Comparison of ENCODE assay signal across 9 cellular contexts in genomic region chr5:29351170-29351569, GRCh38.
"Had no signal": no experiment of that assay in that cellular context is flagged by ENCODE, and none has a peak within 500 bp of the region (broad histone marks: within the 10 kb centered on the region; RNA-seq: fewer than 3 reads in every experiment).

No MANE protein-coding gene starts in this region.

- DNase-seq: GM23248, GOT3, H9, HCEC 1CT, Karpas-422, KBM-7 had no signal

- H3K4me3 ChIP-seq: GM23248 had no signal

- H3K27ac ChIP-seq: GM23248, HL-60, KMS-11 had no signal

- H2AFZ ChIP-seq: GM23248 had no signal

- H3K4me1 Mint-ChIP-seq: H9 had no signal

- FAIRE-seq: H54 had no signal

- H3K9ac ChIP-seq: GM23248, KMS-11 had no signal

- H3K4me2 ChIP-seq: KMS-11 had no signal

- H3K4me3 Mint-ChIP-seq: H9 had no signal

- H3K27ac Mint-ChIP-seq: H9 had no signal
